ENCODE assay signal across 26 cellular contexts in genomic region chr18:12737243-12737902, GRCh38. TPM values are rescaled to one million over a fixed set of nuclear protein-coding genes. Genes with fewer than 3 reads are reported as not detected.
DNase-seq lines count a peak whose midpoint lies in the region; ATAC-seq, FAIRE-seq and TF ChIP-seq lines count a peak whose summit lies in the region.
"Had no signal": no experiment of that assay in that cellular context is flagged by ENCODE, and none has a peak within 500 bp of the region (broad histone marks: within the 10 kb centered on the region; RNA-seq: fewer than 3 reads in every experiment).

No MANE protein-coding gene starts in this region.

- H2AFZ ChIP-seq in OCI-LY1 (ENCODE audit: low read length) (no peak overlapping the region), neuronal stem cell (ENCODE audit: low read length) (peak overlapping the region; percentile 61)

- no peak overlapping the region for H3K23ac ChIP-seq in neuronal stem cell (ENCODE audit: low read depth, low read length, poor library complexity)

- H3K4ac ChIP-seq in neuronal stem cell (ENCODE audit: low read length) = no peak overlapping the region

- H3F3A ChIP-seq in OCI-LY1 (ENCODE audit: insufficient read depth, low read length) = no peaks in the 10 kb centered on the region

- DNase-seq in D721Med (ENCODE audit: insufficient read length, low spot score) (no peak), neuronal stem cell (ENCODE audit: low spot score) (no peak), NCI-H526 treated with DMSO at 0.1 percent for 48 hours (lab: John Stamatoyannopoulos, UW) (no peak)
- DNase-seq: ACHN; CD4-positive, alpha-beta T cell; COR-L47; DMS 273 treated with DMSO at 0.1 percent for 48 hours; IMR-90; MM.1S; NCI-H1048; NCI-H1417 treated with DMSO at 0.1 percent for 48 hours; NCI-H2029; NCI-H345; NCI-H524; PC-3; Right ventricle myocardium superior; SW 1271; T-helper 2 cell had no signal

- no peak for ATAC-seq in HG03196 (IDR thresholded peaks at IDR 0.05; ENCODE audit: unreplicated experiment)
- ATAC-seq in GM19467 (IDR thresholded peaks at IDR 0.05; ENCODE audit: unreplicated experiment) = no peak
- ATAC-seq: PC-3 had no signal

- H3K4me1 ChIP-seq in OCI-LY1 (ENCODE audit: insufficient read depth, low read length, severe bottlenecking) (no peaks in the 10 kb centered on the region), neuronal stem cell (ENCODE audit: control insufficient read depth in 2 of 2, insufficient read depth in 1 of 2, low read depth in 1 of 2, low read length in 2 of 2) (peaks cover 0 to 2% of the 10 kb centered on the region in 2 donors)

- no peak overlapping the region for H3K14ac ChIP-seq in neuronal stem cell (ENCODE audit: low read length)

- TF ChIP-seq CTCF in D721Med (IDR thresholded peaks at IDR 0.05; ENCODE audit: insufficient read depth, missing control alignments) = peak; percentile 1
- TF ChIP-seq CTCF in GM12873 (IDR thresholded peaks at IDR 0.05; ENCODE audit: insufficient read depth, low read depth, low read length, missing control alignments) = peak; percentile 16
- TF ChIP-seq CTCF in OCI-LY1 (IDR thresholded peaks at IDR 0.05; ENCODE audit: low read length) = peak; percentile 46

- no peak overlapping the region for H2BK5ac ChIP-seq in neuronal stem cell (ENCODE audit: low read length)

- H3K4me3 ChIP-seq in OCI-LY1 (ENCODE audit: low read depth, low read length, poor library complexity, severe bottlenecking) (no peak overlapping the region), neuronal stem cell (ENCODE audit: low read length in 2 of 2) (no peak overlapping the region)
- H3K4me3 ChIP-seq: BLaER1 had no signal

- H3K18ac ChIP-seq in neuronal stem cell (ENCODE audit: low read length) = no peak overlapping the region

- H2BK120ac ChIP-seq in neuronal stem cell (ENCODE audit: low read depth, low read length) = no peak overlapping the region

- no peak overlapping the region for H3K4me2 ChIP-seq in OCI-LY1 (ENCODE audit: low read length)
- no peak overlapping the region for H3K4me2 ChIP-seq in neuronal stem cell (ENCODE audit: insufficient read depth, low read length, poor library complexity, severe bottlenecking)
- H3K4me2 ChIP-seq: BLaER1 had no signal

- H3K9ac ChIP-seq in OCI-LY1 (ENCODE audit: low read length) = no peak overlapping the region
- no peak overlapping the region for H3K9ac ChIP-seq in neuronal stem cell (ENCODE audit: low read depth, low read length, poor library complexity)
- H3K9ac ChIP-seq: BLaER1 had no signal

- H3K27me3 ChIP-seq in OCI-LY1 (ENCODE audit: insufficient read depth, low read length) (no peaks in the 10 kb centered on the region; the same call in 1 of the 2 replicates), neuronal stem cell (ENCODE audit: control insufficient read depth in 3 of 3, insufficient read depth in 3 of 3, low read depth in 1 of 3, low read length in 3 of 3) (no peaks in the 10 kb centered on the region)
- H3K27me3 ChIP-seq: BLaER1 had no signal

- H2BK15ac ChIP-seq in neuronal stem cell (ENCODE audit: low read length) = no peak overlapping the region

- H4K8ac ChIP-seq in neuronal stem cell (ENCODE audit: low read depth, low read length) = no peak overlapping the region

- H2BK12ac ChIP-seq in neuronal stem cell (ENCODE audit: low read length) = peak overlapping the region; percentile 58

- H3K36me3 ChIP-seq in OCI-LY1 (ENCODE audit: insufficient read depth, low read length) (no peaks in the 10 kb centered on the region), neuronal stem cell (replicated peaks in 1 of 2; ENCODE audit: control insufficient read depth in 2 of 2, insufficient read depth in 2 of 2, low read length in 2 of 2) (no peaks in the 10 kb centered on the region)
- H3K36me3 ChIP-seq: BLaER1 had no signal

- H3K79me2 ChIP-seq in OCI-LY1 (ENCODE audit: insufficient read depth, low read length) = no peaks in the 10 kb centered on the region

- no peak overlapping the region for H4K91ac ChIP-seq in neuronal stem cell (ENCODE audit: low read depth, low read length, poor library complexity)

- no peaks in the 10 kb centered on the region for H4K20me1 ChIP-seq in OCI-LY1 (ENCODE audit: insufficient read depth, low read length)
- H4K20me1 ChIP-seq: BLaER1 had no signal

- H3K79me1 ChIP-seq in neuronal stem cell (ENCODE audit: low read depth, low read length) = peaks cover 1% of the 10 kb centered on the region

- H2AK5ac ChIP-seq in neuronal stem cell (ENCODE audit: low read depth, low read length) = no peak overlapping the region

- no CpG with 5 or more reads among the region's 19 CpGs for WGBS in neuronal stem cell (ENCODE audit: extremely low coverage in 2 of 2, insufficient read length in 2 of 2, insufficient replicate concordance in 1 of 2), 2 donors

- no peaks in the 10 kb centered on the region for H3K9me2 ChIP-seq in OCI-LY1 (ENCODE audit: low read depth, low read length)

- H3K27ac ChIP-seq in OCI-LY1 (ENCODE audit: low read depth, low read length, poor library complexity, severe bottlenecking) (no peak overlapping the region), neuronal stem cell (replicated peaks; ENCODE audit: low read length) (no peak overlapping the region)
- H3K27ac ChIP-seq: BLaER1 had no signal

- no peak for FAIRE-seq in D721Med (lab: Jason Lieb, UNC)
- FAIRE-seq: G401.6, GM19239, HTR-8/SVneo had no signal

- H3K9me3 ChIP-seq in OCI-LY1 (ENCODE audit: low read length) = peaks cover 5% of the 10 kb centered on the region; the same call in 1 of the 2 replicates
- H3K9me3 ChIP-seq in neuronal stem cell (replicated peaks in 1 of 2; ENCODE audit: control insufficient read depth in 2 of 2, insufficient read depth in 1 of 2, low read depth in 1 of 2, low read length in 2 of 2) = no peaks in the 10 kb centered on the region

RNA-seq across cellular contexts. Expression of gene PSMG2, which starts 34.5 kb away (rescaled TPM):
- 67.9 TPM for polyA plus RNA-seq in neuronal stem cell (2013, experiment 1 of 2)
- 69.9 TPM for polyA plus RNA-seq in neuronal stem cell (2013, experiment 2 of 2)

RNA-seq across cellular contexts. Expression of gene CEP76, which starts 34.9 kb away (rescaled TPM):
- 10.3 TPM for polyA plus RNA-seq in neuronal stem cell (2013, experiment 1 of 2)
- polyA plus RNA-seq in neuronal stem cell (2013, experiment 2 of 2) = 12.5 TPM
